ENCODE assay signal across 13 cellular contexts in the genomic region with DNA sequence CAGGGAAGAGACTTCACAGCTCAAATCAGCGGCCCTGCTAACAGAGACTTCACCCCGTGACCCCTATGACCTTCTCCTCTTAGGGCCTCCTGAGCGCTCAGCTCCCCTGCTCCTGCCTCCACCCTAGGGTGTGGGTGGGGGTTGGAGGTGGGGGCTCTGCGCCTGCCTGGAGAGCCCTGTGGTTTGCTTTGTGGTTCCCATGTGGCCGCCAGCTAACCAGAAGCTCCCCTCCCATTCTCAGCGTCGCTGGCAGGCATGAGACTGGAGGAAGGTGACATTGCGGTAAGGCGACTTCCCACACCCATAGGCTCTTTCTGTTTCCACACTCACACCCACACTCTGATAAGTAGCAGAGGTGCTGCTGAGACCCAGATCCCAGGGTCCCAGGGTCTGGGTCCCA. TPM values are rescaled to one million over a fixed set of nuclear protein-coding genes. Genes with fewer than 3 reads are reported as not detected.
DNase-seq lines count a peak whose midpoint lies in the region; ATAC-seq and TF ChIP-seq lines count a peak whose summit lies in the region.
"Had no signal": no experiment of that assay in that cellular context is flagged by ENCODE, and none has a peak within 500 bp of the region (broad histone marks: within the 10 kb centered on the region; RNA-seq: fewer than 3 reads in every experiment).

No MANE protein-coding gene starts in this region.

- no peaks in the 10 kb centered on the region for H3K4me1 ChIP-seq in esophagus muscularis mucosa
- H3K4me1 ChIP-seq: A549 had no signal

- 78% methylated on average over 8 of the region's 9 CpGs for WGBS in esophagus muscularis mucosa

- peak; percentile 73 for ATAC-seq in activated CD4-positive, alpha-beta T cell treated with anti-CD3 and anti-CD28 coated beads for 36 hours

- H3K4me3 ChIP-seq in esophagus muscularis mucosa = no peak overlapping the region
- H3K4me3 ChIP-seq: A549, vagina had no signal

- H3K27ac ChIP-seq in esophagus muscularis mucosa (replicated peaks in 1 of 4) = no peak overlapping the region
- H3K27ac ChIP-seq: A549, vagina had no signal

- no peaks in the 10 kb centered on the region for H3K27me3 Mint-ChIP-seq in activated CD4-positive, alpha-beta T cell treated with anti-CD3 and anti-CD28 coated beads for 36 hours

- no peaks in the 10 kb centered on the region for H3K27me3 ChIP-seq in esophagus muscularis mucosa
- H3K27me3 ChIP-seq: vagina had no signal

- peaks cover 23% of the 10 kb centered on the region for H3K4me1 Mint-ChIP-seq in activated CD4-positive, alpha-beta T cell treated with anti-CD3 and anti-CD28 coated beads for 36 hours

- no peak overlapping the region for H3K4me3 Mint-ChIP-seq in activated CD4-positive, alpha-beta T cell treated with anti-CD3 and anti-CD28 coated beads for 36 hours

- CTCF ChIA-PET in activated CD4-positive, alpha-beta T cell treated with anti-CD3 and anti-CD28 coated beads for 36 hours (lab: Charles Lee) = interaction anchor here (0.7 to 0.8 kb wide), 2 partner anchors 75 to 459 kb away, joined by 3 to 6 read pairs; no protein-coding TSS in a partner anchor

- intact Hi-C loops in activated CD4-positive, alpha-beta T cell treated with anti-CD3 and anti-CD28 coated beads for 36 hours (cut with DNase I, micrococcal nuclease) = no loop called here
- intact Hi-C loops in esophagus muscularis mucosa (cut with DNase I) = no loop called here

- TF ChIP-seq EP300 in esophagus muscularis mucosa (IDR thresholded peaks at IDR 0.05) = no peak

- POLR2A ChIA-PET in activated CD4-positive, alpha-beta T cell treated with anti-CD3 and anti-CD28 coated beads for 36 hours (lab: Charles Lee) = interaction anchor here (0.6 kb wide), 1 partner anchor 335 kb away, joined by 3 read pairs; the partner anchor contains the start of gene DLEC1

- H3K36me3 Mint-ChIP-seq in activated CD4-positive, alpha-beta T cell treated with anti-CD3 and anti-CD28 coated beads for 36 hours (ENCODE audit: low read depth) = peaks cover 42% of the 10 kb centered on the region

- peaks cover 0 to 90% (median 25%) of the 10 kb centered on the region in 4 donors for H3K36me3 ChIP-seq in esophagus muscularis mucosa

- H3K27ac Mint-ChIP-seq in activated CD4-positive, alpha-beta T cell treated with anti-CD3 and anti-CD28 coated beads for 36 hours = no peak overlapping the region

- no peaks in the 10 kb centered on the region for H3K9me3 Mint-ChIP-seq in activated CD4-positive, alpha-beta T cell treated with anti-CD3 and anti-CD28 coated beads for 36 hours (ENCODE audit: low read depth)

- peak; percentile 58 for DNase-seq in activated CD4-positive, alpha-beta T cell treated with anti-CD3 and anti-CD28 coated beads for 36 hours
- no peak for DNase-seq in activated CD4-positive, alpha-beta T cell treated with anti-CD3 and anti-CD28 coated beads, Interleukin-2, amount 50 U/mL, for 4 hours
- peak; percentile 6 for DNase-seq in activated T-cell treated with anti-CD3 and anti-CD28 coated beads for 4 hours
- DNase-seq in islet precursor cell = peak; percentile 24
- DNase-seq in stimulated activated naive CD4-positive, alpha-beta T cell treated with Interleukin-2 at 50 U/mL for 16 hours (lab: John Stamatoyannopoulos, UW) = peak; percentile 34
- no peak for DNase-seq in HCEC 1CT
- no peak for DNase-seq in esophagus muscularis mucosa (ENCODE audit: extremely low spot score)
- DNase-seq in SKM-1 treated with dmso at 0.1 percent for 144 hours (lab: John Stamatoyannopoulos, UW; ENCODE audit: unreplicated experiment) = no peak
- DNase-seq: amniotic stem cell, foreskin fibroblast, right cardiac atrium had no signal

- no peak for TF ChIP-seq CTCF in esophagus muscularis mucosa (IDR thresholded peaks at IDR 0.05)

- no peak for TF ChIP-seq POLR2A in esophagus muscularis mucosa (IDR thresholded peaks at IDR 0.05; ENCODE audit: low read depth)

- H3K9me3 ChIP-seq in esophagus muscularis mucosa = no peaks in the 10 kb centered on the region
- H3K9me3 ChIP-seq: A549, vagina had no signal

RNA-seq across cellular contexts. Expression of gene XYLB, which starts 27.6 kb away (rescaled TPM):
- 1 to 10 TPM; 5.0 to 5.3 TPM for total RNA-seq in activated CD4-positive, alpha-beta T cell treated with anti-CD3 and anti-CD28 coated beads for 36 hours
- total RNA-seq in esophagus muscularis mucosa = 1 to 10 TPM in 2 of 4 donors, under 1 TPM in 2; 0.65 to 2.5 (median 1.2) TPM

Comparison
In these comparisons a context has a peak if more than half of its experiments do, and no peak if none do; other contexts are left out.
1. DNase-seq: peak in activated CD4-positive, alpha-beta T cell treated with anti-CD3 and anti-CD28 coated beads for 36 hours (single experiment), activated T-cell treated with anti-CD3 and anti-CD28 coated beads for 4 hours (single experiment), islet precursor cell (single experiment) and stimulated activated naive CD4-positive, alpha-beta T cell treated with Interleukin-2 at 50 U/mL for 16 hours (single experiment); none in activated CD4-positive, alpha-beta T cell treated with anti-CD3 and anti-CD28 coated beads, Interleukin-2, amount 50 U/mL, for 4 hours (0 of 2), HCEC 1CT (single experiment), esophagus muscularis mucosa (single experiment) and SKM-1 treated with dmso at 0.1 percent for 144 hours (single experiment).